In the genomic region with DNA sequence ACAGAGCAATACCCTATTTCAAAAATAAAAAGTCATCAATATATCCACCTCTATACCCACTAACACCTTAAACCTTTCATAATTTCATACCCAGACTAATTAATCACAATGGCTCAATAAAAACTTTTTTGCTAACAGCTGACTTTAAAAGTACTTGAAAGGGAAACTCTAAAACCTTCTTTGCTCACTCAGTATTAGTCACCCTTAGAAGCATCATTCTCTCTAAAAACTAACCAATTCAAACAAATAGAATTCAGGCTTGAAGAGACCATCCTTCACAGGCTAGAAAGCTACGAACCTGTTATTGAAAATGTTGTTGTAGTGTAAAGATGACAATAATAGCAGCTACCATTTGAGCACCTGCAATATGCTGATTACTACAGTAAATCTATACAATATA, we compare ENCODE assay signal across 23 cellular contexts.
"Had no signal": no experiment of that assay in that cellular context is flagged by ENCODE, and none has a peak within 500 bp of the region (broad histone marks: within the 10 kb centered on the region; RNA-seq: fewer than 3 reads in every experiment).

No MANE protein-coding gene starts in this region.

- H3K36me3 ChIP-seq: breast epithelium had no signal

- H3K4me3 ChIP-seq: breast epithelium, lung, testis, upper lobe of left lung had no signal

- H3K27me3 ChIP-seq: breast epithelium, testis, upper lobe of left lung had no signal

- FAIRE-seq: islet of Langerhans had no signal

- H3K27me3 Mint-ChIP-seq: activated CD4-positive, alpha-beta memory T cell treated with anti-CD3 and anti-CD28 coated beads, Interleukin-2, amount 10 ng/mL, durations not matched to agents 7 days and 5 days; activated naive CD4-positive, alpha-beta T cell treated with anti-CD3 and anti-CD28 coated beads, Interleukin-2, amount 10 ng/mL, durations not matched to agents 7 days and 5 days; activated naive CD8-positive, alpha-beta T cell treated with anti-CD3 and anti-CD28 coated beads, Interleukin-2, amount 50 U/mL, for 24 hours; stimulated activated memory B cell treated with anti-CD40 and anti-IgM and Interleukin-4, amounts not matched to agents 10 μg/mL and 1 μg/mL and 100 μg/mL, for 72 hours had no signal

- H3K9me3 Mint-ChIP-seq: activated CD4-positive, alpha-beta memory T cell treated with anti-CD3 and anti-CD28 coated beads, Interleukin-2, amount 10 ng/mL, durations not matched to agents 7 days and 5 days; activated naive CD4-positive, alpha-beta T cell treated with anti-CD3 and anti-CD28 coated beads, Interleukin-2, amount 10 ng/mL, durations not matched to agents 7 days and 5 days; activated naive CD8-positive, alpha-beta T cell treated with anti-CD3 and anti-CD28 coated beads, Interleukin-2, amount 50 U/mL, for 24 hours; stimulated activated memory B cell treated with anti-CD40 and anti-IgM and Interleukin-4, amounts not matched to agents 10 μg/mL and 1 μg/mL and 100 μg/mL, for 72 hours had no signal

- H3K4me3 Mint-ChIP-seq: activated CD4-positive, alpha-beta memory T cell treated with anti-CD3 and anti-CD28 coated beads, Interleukin-2, amount 10 ng/mL, durations not matched to agents 7 days and 5 days; activated naive CD4-positive, alpha-beta T cell treated with anti-CD3 and anti-CD28 coated beads, Interleukin-2, amount 10 ng/mL, durations not matched to agents 7 days and 5 days; activated naive CD8-positive, alpha-beta T cell treated with anti-CD3 and anti-CD28 coated beads, Interleukin-2, amount 50 U/mL, for 24 hours; stimulated activated memory B cell treated with anti-CD40 and anti-IgM and Interleukin-4, amounts not matched to agents 10 μg/mL and 1 μg/mL and 100 μg/mL, for 72 hours had no signal

- H3K9me3 ChIP-seq: breast epithelium, testis, upper lobe of left lung had no signal

- DNase-seq: activated CD4-positive, alpha-beta memory T cell treated with anti-CD3 and anti-CD28 coated beads, Interleukin-2, amount 10 ng/mL, durations not matched to agents 7 days and 5 days; activated CD4-positive, alpha-beta T cell treated with anti-CD3 and anti-CD28 coated beads for 48 hours; activated CD4-positive, CD25-positive, alpha-beta regulatory T cell; activated effector memory CD4-positive, alpha-beta T cell treated with Interleukin-2 at 50 U/mL for 16 hours; activated naive CD4-positive, alpha-beta T cell treated with anti-CD3 and anti-CD28 coated beads, Interleukin-2, amount 10 ng/mL, durations not matched to agents 7 days and 5 days; activated naive CD8-positive, alpha-beta T cell treated with anti-CD3 and anti-CD28 coated beads, Interleukin-2, amount 50 U/mL, for 24 hours; activated T-cell treated with anti-CD3 and anti-CD28 coated beads, Interleukin-2, amount 50 U/mL, for 48 hours; aorta; cerebellar nuclear complex; cortex of kidney; effector CD4-positive, alpha-beta T cell; occipital lobe; stimulated activated CD4-positive, alpha-beta T cell treated with anti-CD3 and anti-CD28 coated beads, Interleukin-4, amount 100 ng/mL, for 4 hours; T-helper 1 cell; T-helper 9 cell; testis; upper lobe of left lung had no signal

- H3K27ac ChIP-seq: breast epithelium, testis, upper lobe of left lung had no signal

- ATAC-seq: activated naive CD8-positive, alpha-beta T cell treated with anti-CD3 and anti-CD28 coated beads, Interleukin-2, amount 50 U/mL, for 24 hours; esophagus mucosa; left lobe of liver; stimulated activated memory B cell treated with anti-CD40 and anti-IgM and Interleukin-4, amounts not matched to agents 10 μg/mL and 1 μg/mL and 100 μg/mL, for 72 hours had no signal

- H3K27ac Mint-ChIP-seq: activated CD4-positive, alpha-beta memory T cell treated with anti-CD3 and anti-CD28 coated beads, Interleukin-2, amount 10 ng/mL, durations not matched to agents 7 days and 5 days; activated naive CD4-positive, alpha-beta T cell treated with anti-CD3 and anti-CD28 coated beads, Interleukin-2, amount 10 ng/mL, durations not matched to agents 7 days and 5 days; activated naive CD8-positive, alpha-beta T cell treated with anti-CD3 and anti-CD28 coated beads, Interleukin-2, amount 50 U/mL, for 24 hours; stimulated activated memory B cell treated with anti-CD40 and anti-IgM and Interleukin-4, amounts not matched to agents 10 μg/mL and 1 μg/mL and 100 μg/mL, for 72 hours had no signal

- H3K4me1 ChIP-seq: breast epithelium, testis had no signal

- H3K4me1 Mint-ChIP-seq: activated CD4-positive, alpha-beta memory T cell treated with anti-CD3 and anti-CD28 coated beads, Interleukin-2, amount 10 ng/mL, durations not matched to agents 7 days and 5 days; activated naive CD4-positive, alpha-beta T cell treated with anti-CD3 and anti-CD28 coated beads, Interleukin-2, amount 10 ng/mL, durations not matched to agents 7 days and 5 days; activated naive CD8-positive, alpha-beta T cell treated with anti-CD3 and anti-CD28 coated beads, Interleukin-2, amount 50 U/mL, for 24 hours; stimulated activated memory B cell treated with anti-CD40 and anti-IgM and Interleukin-4, amounts not matched to agents 10 μg/mL and 1 μg/mL and 100 μg/mL, for 72 hours had no signal
